ENCODE assay signal across 1 cellular context in genomic region chr1:151281969-151282882, GRCh38.
TF ChIP-seq lines count a peak whose summit lies in the region.

A gene with protein sequence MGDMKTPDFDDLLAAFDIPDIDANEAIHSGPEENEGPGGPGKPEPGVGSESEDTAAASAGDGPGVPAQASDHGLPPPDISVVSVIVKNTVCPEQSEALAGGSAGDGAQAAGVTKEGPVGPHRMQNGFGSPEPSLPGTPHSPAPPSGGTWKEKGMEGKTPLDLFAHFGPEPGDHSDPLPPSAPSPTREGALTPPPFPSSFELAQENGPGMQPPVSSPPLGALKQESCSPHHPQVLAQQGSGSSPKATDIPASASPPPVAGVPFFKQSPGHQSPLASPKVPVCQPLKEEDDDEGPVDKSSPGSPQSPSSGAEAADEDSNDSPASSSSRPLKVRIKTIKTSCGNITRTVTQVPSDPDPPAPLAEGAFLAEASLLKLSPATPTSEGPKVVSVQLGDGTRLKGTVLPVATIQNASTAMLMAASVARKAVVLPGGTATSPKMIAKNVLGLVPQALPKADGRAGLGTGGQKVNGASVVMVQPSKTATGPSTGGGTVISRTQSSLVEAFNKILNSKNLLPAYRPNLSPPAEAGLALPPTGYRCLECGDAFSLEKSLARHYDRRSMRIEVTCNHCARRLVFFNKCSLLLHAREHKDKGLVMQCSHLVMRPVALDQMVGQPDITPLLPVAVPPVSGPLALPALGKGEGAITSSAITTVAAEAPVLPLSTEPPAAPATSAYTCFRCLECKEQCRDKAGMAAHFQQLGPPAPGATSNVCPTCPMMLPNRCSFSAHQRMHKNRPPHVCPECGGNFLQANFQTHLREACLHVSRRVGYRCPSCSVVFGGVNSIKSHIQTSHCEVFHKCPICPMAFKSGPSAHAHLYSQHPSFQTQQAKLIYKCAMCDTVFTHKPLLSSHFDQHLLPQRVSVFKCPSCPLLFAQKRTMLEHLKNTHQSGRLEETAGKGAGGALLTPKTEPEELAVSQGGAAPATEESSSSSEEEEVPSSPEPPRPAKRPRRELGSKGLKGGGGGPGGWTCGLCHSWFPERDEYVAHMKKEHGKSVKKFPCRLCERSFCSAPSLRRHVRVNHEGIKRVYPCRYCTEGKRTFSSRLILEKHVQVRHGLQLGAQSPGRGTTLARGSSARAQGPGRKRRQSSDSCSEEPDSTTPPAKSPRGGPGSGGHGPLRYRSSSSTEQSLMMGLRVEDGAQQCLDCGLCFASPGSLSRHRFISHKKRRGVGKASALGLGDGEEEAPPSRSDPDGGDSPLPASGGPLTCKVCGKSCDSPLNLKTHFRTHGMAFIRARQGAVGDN (plus strand): TSS chr1:151282299. CDS start chr1:151286292, 3,993 bp downstream.

TF ChIP-seq in GM23338, 12 proteins besides CTCF, POLR2A, EP300 and RAD21:
- no peak for TF ChIP-seq REST (IDR thresholded peaks at IDR 0.05; ENCODE audit: unreplicated experiment)
- TF ChIP-seq CREB1 (CRISPR knock-in tag; IDR thresholded peaks at IDR 0.05; ENCODE audit: low read depth), result peak; percentile 81
- TF ChIP-seq POLR2AphosphoS5 (IDR thresholded peaks at IDR 0.05; ENCODE audit: low read depth), result peak; percentile 65
- TF ChIP-seq, protein P1, sequence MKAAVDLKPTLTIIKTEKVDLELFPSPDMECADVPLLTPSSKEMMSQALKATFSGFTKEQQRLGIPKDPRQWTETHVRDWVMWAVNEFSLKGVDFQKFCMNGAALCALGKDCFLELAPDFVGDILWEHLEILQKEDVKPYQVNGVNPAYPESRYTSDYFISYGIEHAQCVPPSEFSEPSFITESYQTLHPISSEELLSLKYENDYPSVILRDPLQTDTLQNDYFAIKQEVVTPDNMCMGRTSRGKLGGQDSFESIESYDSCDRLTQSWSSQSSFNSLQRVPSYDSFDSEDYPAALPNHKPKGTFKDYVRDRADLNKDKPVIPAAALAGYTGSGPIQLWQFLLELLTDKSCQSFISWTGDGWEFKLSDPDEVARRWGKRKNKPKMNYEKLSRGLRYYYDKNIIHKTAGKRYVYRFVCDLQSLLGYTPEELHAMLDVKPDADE (IDR thresholded peaks at IDR 0.05), result no peak
- no peak for TF ChIP-seq ZNF114 (CRISPR knock-in tag; IDR thresholded peaks at IDR 0.05)
